ENCODE assay signal across 20 cellular contexts in the genomic region with DNA sequence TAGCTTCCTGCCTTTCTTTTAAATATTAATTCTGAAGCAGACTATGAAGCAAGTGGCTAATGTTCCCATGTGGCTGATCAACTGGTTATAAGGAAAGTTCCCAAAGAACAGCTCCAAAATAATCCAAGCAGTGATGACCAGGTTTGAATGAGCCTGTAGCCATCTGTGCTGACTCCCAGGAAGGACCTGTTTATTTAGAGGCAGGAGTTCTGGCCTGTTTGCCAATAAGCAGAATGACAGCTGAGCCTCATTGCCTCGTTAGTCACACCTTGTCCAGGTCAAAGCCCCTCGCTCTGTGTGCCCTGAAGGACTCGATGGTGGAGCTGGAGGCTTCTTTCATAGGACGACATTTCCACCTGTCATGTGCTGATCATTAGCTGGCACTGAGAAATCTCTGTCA.
"Had no signal": no experiment of that assay in that cellular context is flagged by ENCODE, and none has a peak within 500 bp of the region (broad histone marks: within the 10 kb centered on the region; RNA-seq: fewer than 3 reads in every experiment).

No MANE protein-coding gene starts in this region.

- DNase-seq: Karpas-422; KG1; MG63; NCI-H1092; NCI-H1105 treated with DMSO at 0.1 percent for 48 hours; NCI-H1417 treated with DMSO at 0.1 percent for 48 hours; NCI-H146; NCI-H1694 treated with DMSO at 0.1 percent for 48 hours; NCI-H1930; NCI-H2171 treated with DMSO at 0.1 percent for 48 hours; NCI-H2227 treated with DMSO at 0.1 percent for 48 hours; NCI-H526 treated with DMSO at 0.1 percent for 48 hours; NCI-H748 treated with DMSO at 0.1 percent for 48 hours; NK-92 treated with Interleukin-12 subunit alpha and Interleukin-12 subunit beta, amount 100 ng/mL, for 24 hours; PC-3; SHP77 treated with DMSO at 0.1 percent for 48 hours; SJCRH30 had no signal

- H3K36me3 ChIP-seq: MG63, SJCRH30 had no signal

- H3K27ac ChIP-seq: SJCRH30 had no signal

- H3K4me3 ChIP-seq: MG63, SJCRH30 had no signal

- H3K9me3 ChIP-seq: MG63, SJCRH30 had no signal

- ATAC-seq: Panc1, PC-3, Right ventricle myocardium inferior, SK-N-SH treated with all-trans-retinoic acid at 6 μM for 48 hours had no signal

- H3K27me3 ChIP-seq: MG63, SJCRH30 had no signal
